ENCODE assay signal across 1 cellular context in genomic region chrX:87732133-87732532, GRCh38.
TF ChIP-seq lines count a peak whose summit lies in the region.

No MANE protein-coding gene starts in this region.

TF ChIP-seq in GM23338, 12 proteins besides CTCF, POLR2A, EP300 and RAD21 (continued from another document):
- TF ChIP-seq ZNF462 (CRISPR knock-in tag; IDR thresholded peaks at IDR 0.05) = no peak
- no peak for TF ChIP-seq EZH2 (IDR thresholded peaks at IDR 0.05; ENCODE audit: low read depth, unreplicated experiment)
